8 cellular contexts compared by ENCODE assay signal in genomic region chrX:15789979-15790765, GRCh38. TPM values are rescaled to one million over a fixed set of nuclear protein-coding genes. Genes with fewer than 3 reads are reported as not detected.
A peak's percentile ranks its signal among the peaks of the same experiment; 100 is the strongest.
DNase-seq lines count a peak whose midpoint lies in the region; ATAC-seq and TF ChIP-seq lines count a peak whose summit lies in the region.

Gene ZRSR2 (plus strand): TSS chrX:15790484. CDS start chrX:15790496, 12 bp downstream.

- TF ChIP-seq CTCF in mucosa of descending colon (IDR thresholded peaks at IDR 0.05): no peak

- H3K36me3 ChIP-seq in NT2/D1 (ENCODE audit: insufficient read depth, insufficient read length, low read length): peaks cover 22% of the 10 kb centered on the region
- no peaks in the 10 kb centered on the region for H3K36me3 ChIP-seq in mucosa of descending colon (ENCODE audit: low read depth)

- H3K4me3 ChIP-seq in NT2/D1 (ENCODE audit: insufficient read length, low read depth) (peak within 1 kb of the TSS; percentile 81), mucosa of descending colon (peak within 1 kb of the TSS; percentile 32)

- H3K9me3 ChIP-seq in NT2/D1 (ENCODE audit: insufficient read depth, low read length): no peaks in the 10 kb centered on the region
- no peaks in the 10 kb centered on the region for H3K9me3 ChIP-seq in mucosa of descending colon

- no peaks in the 10 kb centered on the region for H3K27me3 ChIP-seq in NT2/D1 (ENCODE audit: insufficient read depth, insufficient read length)

- H3K9ac ChIP-seq in NT2/D1 (ENCODE audit: insufficient read length, low read depth): peak within 1 kb of the TSS; percentile 79

- peak; percentile 90 for ATAC-seq in GM21381 (IDR thresholded peaks at IDR 0.05; ENCODE audit: unreplicated experiment)
- ATAC-seq in mucosa of descending colon: peak; percentile 97

- H3K4me1 ChIP-seq in NT2/D1 (ENCODE audit: insufficient read depth, insufficient read length) (no peaks in the 10 kb centered on the region), mucosa of descending colon (ENCODE audit: low read depth) (no peaks in the 10 kb centered on the region)

- DNase-seq in D341Med (ENCODE audit: low spot score) (peak; percentile 89), HT1080 (ENCODE audit: low read depth) (peak; percentile 75), NT2/D1 (ENCODE audit: low read depth, low spot score) (peak; percentile 57), epidermal melanocyte (ENCODE audit: insufficient read length, low spot score) (peak; percentile 53), mucosa of descending colon (peak; percentile 84 to 95 (median 86))
- DNase-seq in activated CD8-positive, alpha-beta memory T cell treated with anti-CD3 and anti-CD28 coated beads, Interleukin-2, amount 50 U/mL, for 1 hour (ENCODE audit: extremely low read depth): peak; percentile 73
- DNase-seq in stimulated activated CD8-positive, alpha-beta memory T cell treated with anti-CD3 and anti-CD28 coated beads, Interleukin-4, amount 100 ng/mL, for 1 hour (ENCODE audit: low read depth in 2 of 2, low spot score in 1 of 2): peak; percentile 71 to 82

- intact Hi-C loops in mucosa of descending colon (cut with DNase I, micrococcal nuclease): no loop called here

RNA-seq across cellular contexts. Expression of gene ZRSR2, which starts in this region (rescaled TPM):
- 1.0 and 2.6 TPM in 2 replicates for total RNA-seq in HT1080 (2014; rRNA removed; shearing (Covaris generic))
- polyA plus RNA-seq in HT1080 (2015; cell fraction: cytosol; rRNA removed): 1.4 and 3.1 TPM in 2 replicates
- polyA plus RNA-seq in HT1080 (2015; cell fraction: nucleus; rRNA removed): 3.8 and 4.3 TPM in 2 replicates
- total RNA-seq in mucosa of descending colon: 10 to 100 TPM in 2 of 3 donors, 1 to 10 TPM in 1; 7.0 to 14.0 (median 11.7) TPM

Comparison
In these comparisons a context has a peak if more than half of its experiments do, and no peak if none do; other contexts are left out.
1. Peak in every context shown above with its lines: DNase-seq, ATAC-seq and H3K4me3 ChIP-seq.